Comparison of ENCODE assay signal across 8 cellular contexts in genomic region chr7:63899691-63900393, GRCh38.
A peak's percentile ranks its signal among the peaks of the same experiment; 100 is the strongest.
DNase-seq lines count a peak whose midpoint lies in the region; ATAC-seq and TF ChIP-seq lines count a peak whose summit lies in the region.

No MANE protein-coding gene starts in this region.

- peak overlapping the region; percentile 90 for H3K27ac Mint-ChIP-seq in activated CD4-positive, alpha-beta T cell treated with anti-CD3 and anti-CD28 coated beads, Interleukin-2, amount 10 ng/mL, durations not matched to agents 7 days and 5 days

- H3K36me3 Mint-ChIP-seq in activated CD4-positive, alpha-beta T cell treated with anti-CD3 and anti-CD28 coated beads, Interleukin-2, amount 10 ng/mL, durations not matched to agents 7 days and 5 days (ENCODE audit: low read depth) = peaks cover 9% of the 10 kb centered on the region

- H3K4me2 ChIP-seq in Loucy (ENCODE audit: low read depth, low read length, poor library complexity, severe bottlenecking) = peak overlapping the region; percentile 44

- H3K4me1 Mint-ChIP-seq in activated CD4-positive, alpha-beta T cell treated with anti-CD3 and anti-CD28 coated beads, Interleukin-2, amount 10 ng/mL, durations not matched to agents 7 days and 5 days = peaks cover 12% of the 10 kb centered on the region

- H2AFZ ChIP-seq in Loucy (ENCODE audit: low read length) = peak overlapping the region; percentile 35; the same call in 1 of the 2 replicates

- no peaks in the 10 kb centered on the region for H3K79me2 ChIP-seq in Loucy (ENCODE audit: insufficient read depth, low read length)

- H3K4me3 ChIP-seq in Loucy (ENCODE audit: low read length, poor library complexity, severe bottlenecking) (peak overlapping the region; percentile 64), duodenal mucosa (ENCODE audit: low read depth in 1 of 2, low read length in 2 of 2) (peak overlapping the region; percentile 67 to 92)

- H3K9me2 ChIP-seq in Loucy (replicated peaks; ENCODE audit: low read depth, low read length) = no peaks in the 10 kb centered on the region

- H3K27me3 ChIP-seq in Loucy (ENCODE audit: insufficient read depth, low read length, poor library complexity, severe bottlenecking) (no peaks in the 10 kb centered on the region), duodenal mucosa (ENCODE audit: control insufficient read depth in 1 of 2, insufficient read depth in 2 of 2, low read length in 2 of 2) (no peaks in the 10 kb centered on the region)

- H3K4me3 Mint-ChIP-seq in activated CD4-positive, alpha-beta T cell treated with anti-CD3 and anti-CD28 coated beads, Interleukin-2, amount 10 ng/mL, durations not matched to agents 7 days and 5 days = peak overlapping the region; percentile 87

- H3K9me3 Mint-ChIP-seq in activated CD4-positive, alpha-beta T cell treated with anti-CD3 and anti-CD28 coated beads, Interleukin-2, amount 10 ng/mL, durations not matched to agents 7 days and 5 days = peaks cover 23% of the 10 kb centered on the region

- H3K27ac ChIP-seq in duodenal mucosa (ENCODE audit: low read depth, low read length) (peak overlapping the region; percentile 30), temporal lobe (ENCODE audit: low read depth, low read length) (peak overlapping the region; percentile 77)

- no peaks in the 10 kb centered on the region for H3K4me1 ChIP-seq in Loucy (ENCODE audit: insufficient read depth, low read length, poor library complexity, severe bottlenecking)
- H3K4me1 ChIP-seq in duodenal mucosa (ENCODE audit: control insufficient read depth in 1 of 2, insufficient read depth in 2 of 2, low read length in 2 of 2) = peaks cover 0 to 6% of the 10 kb centered on the region in 2 donors

- DNase-seq in activated CD4-positive, alpha-beta T cell treated with anti-CD3 and anti-CD28 coated beads, Interleukin-2, amount 10 ng/mL, durations not matched to agents 7 days and 5 days = peak; percentile 81
- peak; percentile 73 for DNase-seq in omental fat pad (ENCODE audit: low spot score)

- TF ChIP-seq CTCF in Loucy (conservative IDR thresholded peaks at IDR 0.05; ENCODE audit: low read length) (no peak), omental fat pad (IDR thresholded peaks at IDR 0.05) (no peak)

- H3K9me3 ChIP-seq in Loucy (ENCODE audit: insufficient read depth, low read depth, low read length) (peaks cover 2% of the 10 kb centered on the region; the same call in 1 of the 2 replicates), duodenal mucosa (ENCODE audit: control insufficient read depth in 1 of 2, low read length in 2 of 2) (peaks cover 14 to 16% of the 10 kb centered on the region in 2 donors)

- CTCF ChIA-PET in activated CD4-positive, alpha-beta T cell treated with anti-CD3 and anti-CD28 coated beads, Interleukin-2, amount 10 ng/mL, durations not matched to agents 7 days and 5 days (lab: Charles Lee) = no interaction called here

- no peaks in the 10 kb centered on the region for H3F3A ChIP-seq in Loucy (ENCODE audit: low read depth)

- H3K9ac ChIP-seq in Loucy (ENCODE audit: low read depth, low read length, poor library complexity, severe bottlenecking) (no peak overlapping the region), duodenal mucosa (ENCODE audit: low read depth in 1 of 2, low read length in 2 of 2) (no peak overlapping the region)

- POLR2A ChIA-PET in activated CD4-positive, alpha-beta T cell treated with anti-CD3 and anti-CD28 coated beads, Interleukin-2, amount 10 ng/mL, durations not matched to agents 7 days and 5 days (lab: Charles Lee) = interaction anchor here (0.6 kb wide), 1 partner anchor 663 kb away, joined by 3 read pairs; no protein-coding TSS in a partner anchor

- H3K36me3 ChIP-seq in Loucy (ENCODE audit: insufficient read depth, low read length) = no peaks in the 10 kb centered on the region
- H3K36me3 ChIP-seq in duodenal mucosa (ENCODE audit: control insufficient read depth in 1 of 2, insufficient read depth in 2 of 2, low read length in 2 of 2) = no peaks in the 10 kb centered on the region

- no peaks in the 10 kb centered on the region for H3K27me3 Mint-ChIP-seq in activated CD4-positive, alpha-beta T cell treated with anti-CD3 and anti-CD28 coated beads, Interleukin-2, amount 10 ng/mL, durations not matched to agents 7 days and 5 days

- H4K20me1 ChIP-seq in Loucy (ENCODE audit: insufficient read depth, low read length, poor library complexity, severe bottlenecking) = no peaks in the 10 kb centered on the region

- ATAC-seq in omental fat pad (ENCODE audit: low FRiP score) (peak; percentile 94), GM19395 (IDR thresholded peaks at IDR 0.05; ENCODE audit: unreplicated experiment) (no peak), HG03108 (IDR thresholded peaks at IDR 0.05; ENCODE audit: unreplicated experiment) (no peak), GM19397 (IDR thresholded peaks at IDR 0.05; ENCODE audit: unreplicated experiment) (no peak)
